In genomic region chr5:124935060-124935459, GRCh38 we compare ENCODE assay signal across 9 cellular contexts.
DNase-seq lines count a peak whose midpoint lies in the region; ATAC-seq, FAIRE-seq and TF ChIP-seq lines count a peak whose summit lies in the region.
"Had no signal": no experiment of that assay in that cellular context is flagged by ENCODE, and none has a peak within 500 bp of the region (broad histone marks: within the 10 kb centered on the region; RNA-seq: fewer than 3 reads in every experiment).

No MANE protein-coding gene starts in this region.

- H3K4me1 ChIP-seq in H1 (replicated peaks in 1 of 4; ENCODE audit: control insufficient read depth in 3 of 4, insufficient read depth in 4 of 4, low read length in 3 of 4), result peaks cover 0 to 6% (median 0%) of the 10 kb centered on the region in 4 experiments; a peak in 1 of 7 replicates
- peaks cover 14% of the 10 kb centered on the region for H3K4me1 ChIP-seq in body of pancreas
- peaks cover 0 to 9% (median 0%) of the 10 kb centered on the region in 9 donors for H3K4me1 ChIP-seq in heart right ventricle

- H3K4ac ChIP-seq in H1 (replicated peaks; ENCODE audit: insufficient read length, low read depth, low read length), result no peak overlapping the region

- POLR2A ChIA-PET in H1 (lab: Charles Lee; ENCODE audit: partially characterized antibody), result no interaction called here

- H2BK20ac ChIP-seq in H1 (ENCODE audit: low read length), result no peak overlapping the region; the same call in 1 of the 2 replicates

- no peak overlapping the region for H4K5ac ChIP-seq in H1 (ENCODE audit: insufficient read length, low read depth, low read length)

- H4K20me1 ChIP-seq in H1 (replicated peaks in 1 of 2; ENCODE audit: control insufficient read depth in 1 of 2, insufficient read depth in 2 of 2, low read length in 2 of 2), result no peaks in the 10 kb centered on the region

- intact Hi-C loops in body of pancreas (cut with DNase I), result no loop called here
- intact Hi-C loops in heart right ventricle (cut with DNase I), result loop anchor here in 2 of 10 donors (1.0 to 10.0 kb wide), 2 partner anchors 20 to 110 kb away; no protein-coding TSS in a partner anchor

- no peak overlapping the region for H2AFZ ChIP-seq in H1 (ENCODE audit: low read length)

- H2BK5ac ChIP-seq in H1 (ENCODE audit: low read depth, low read length), result no peak overlapping the region; the same call in 1 of the 2 replicates

- no peak overlapping the region for H2BK120ac ChIP-seq in H1 (replicated peaks; ENCODE audit: low read depth, low read length)

- WGBS in H1 (ENCODE audit: extremely low coverage in 1 of 2, insufficient coverage in 1 of 2, insufficient read length in 1 of 2, insufficient replicate concordance in 2 of 2, low coverage in 1 of 2, low lambda C conversion rate in 2 of 2, missing lambda C conversion rate in 1 of 2), 2 experiments, result 77% methylated on average over 4 of the region's 4 CpGs; no CpG with 5 or more reads in 1 of the 2 experiments
- WGBS in body of pancreas, 2 donors, result 85 to 87% methylated on average over 4 of the region's 4 CpGs
- WGBS in heart right ventricle, 2 donors, result 89 to 97% methylated on average over 4 of the region's 4 CpGs

- H3K27ac ChIP-seq in H1 (ENCODE audit: low read depth, low read length) (no peak overlapping the region), body of pancreas (no peak overlapping the region), caudate nucleus (ENCODE audit: low read depth, low read length) (no peak overlapping the region), heart right ventricle (no peak overlapping the region)

- H3K9me3 ChIP-seq in H1 (ENCODE audit: insufficient read depth in 2 of 2, low read depth in 1 of 2, low read length in 1 of 2) (no peaks in the 10 kb centered on the region), body of pancreas (no peaks in the 10 kb centered on the region), heart right ventricle (peaks cover 0 to 4% (median 0%) of the 10 kb centered on the region in 11 donors)

- no peak for FAIRE-seq in H1 (lab: Jason Lieb, UNC)
- FAIRE-seq: G401.6 had no signal

- H3K23me2 ChIP-seq in H1 (ENCODE audit: low read depth, low read length), result no peaks in the 10 kb centered on the region

- no peak overlapping the region for H3K4me3 ChIP-seq in H1 (ENCODE audit: extremely low read depth in 1 of 4, insufficient read depth in 2 of 4, low read depth in 3 of 4, low read length in 4 of 4)
- H3K4me3 ChIP-seq in body of pancreas, result no peak overlapping the region
- no peak overlapping the region for H3K4me3 ChIP-seq in heart right ventricle

- no peak overlapping the region for H2AK5ac ChIP-seq in H1 (ENCODE audit: low read depth, low read length)

- no peak overlapping the region for H3K14ac ChIP-seq in H1 (ENCODE audit: insufficient read length)

- H3K9ac ChIP-seq in H1 (replicated peaks in 1 of 4; ENCODE audit: extremely low read depth in 1 of 4, low read depth in 3 of 4, low read length in 3 of 4), result no peak overlapping the region

- TF ChIP-seq CTCF in H1 (IDR thresholded peaks at IDR 0.05; ENCODE audit: control extremely low read depth in 1 of 3, insufficient read depth in 1 of 3, low read depth in 1 of 3, low read length in 3 of 3), result no peak
- no peak for TF ChIP-seq CTCF in body of pancreas (IDR thresholded peaks at IDR 0.05)
- TF ChIP-seq CTCF in heart right ventricle (IDR thresholded peaks at IDR 0.05), result no peak

- H3K36me3 ChIP-seq in H1 (ENCODE audit: control insufficient read depth in 2 of 4, insufficient read depth in 4 of 4, low read length in 3 of 4) (no peaks in the 10 kb centered on the region; a peak in 1 of 8 replicates), body of pancreas (replicated peaks in 1 of 2; ENCODE audit: insufficient read depth in 1 of 2, low read depth in 2 of 2) (no peaks in the 10 kb centered on the region), heart right ventricle (no peaks in the 10 kb centered on the region)

- TF ChIP-seq POLR2A in H1 (IDR thresholded peaks at IDR 0.05; ENCODE audit: control extremely low read depth in 1 of 2, low read depth in 2 of 2, low read length in 2 of 2), result no peak
- no peak for TF ChIP-seq POLR2A in body of pancreas (IDR thresholded peaks at IDR 0.05)

- DNase-seq in H1 (ENCODE audit: low read depth in 1 of 2, low spot score in 2 of 2) (no peak), NCI-H226 (no peak), body of pancreas (no peak), caudate nucleus (lab: John Stamatoyannopoulos, UW) (no peak), heart right ventricle (no peak)

- H4K8ac ChIP-seq in H1 (ENCODE audit: extremely low read depth, insufficient read depth, low read length), result no peak overlapping the region

- TF ChIP-seq EP300 in H1 (IDR thresholded peaks at IDR 0.05; ENCODE audit: borderline replicate concordance in 1 of 2, low read depth in 2 of 2, low read length in 2 of 2), result no peak

- no peak overlapping the region for H2BK15ac ChIP-seq in H1 (ENCODE audit: low read length)

- no peak overlapping the region for H3K23ac ChIP-seq in H1 (ENCODE audit: insufficient read length)

- no peaks in the 10 kb centered on the region for H3K79me1 ChIP-seq in H1 (ENCODE audit: low read depth, low read length)

- ATAC-seq in GM18517 (IDR thresholded peaks at IDR 0.05; ENCODE audit: unreplicated experiment) (peak; percentile 78), GM21619 (IDR thresholded peaks at IDR 0.05; ENCODE audit: unreplicated experiment) (peak; percentile 63), HG03460 (IDR thresholded peaks at IDR 0.05; ENCODE audit: unreplicated experiment) (peak; percentile 76), body of pancreas (no peak), heart right ventricle (no peak)

- peak overlapping the region; percentile 2 for H4K91ac ChIP-seq in H1 (replicated peaks; ENCODE audit: insufficient read length, low read length)

- H3K79me2 ChIP-seq in H1 (ENCODE audit: control insufficient read depth in 1 of 2, insufficient read depth in 2 of 2, low read length in 2 of 2), result no peaks in the 10 kb centered on the region

- H3K4me2 ChIP-seq in H1 (ENCODE audit: insufficient read depth in 1 of 2, low read depth in 2 of 2, low read length in 2 of 2), result no peak overlapping the region

- CTCF ChIA-PET in H1 (lab: Charles Lee; ENCODE audit: partially characterized antibody), result no interaction called here

- H2BK12ac ChIP-seq in H1 (ENCODE audit: low read depth, low read length), result peak overlapping the region; percentile 96

- H3K18ac ChIP-seq in H1 (ENCODE audit: extremely low read depth, low read length), result peak overlapping the region; percentile 44; the same call in 1 of the 2 replicates

- no peak for TF ChIP-seq RAD21 in H1 (IDR thresholded peaks at IDR 0.05 in 1 of 2, conservative IDR thresholded peaks at IDR 0.05 in 1 of 2; ENCODE audit: low read depth in 2 of 2, low read length in 2 of 2)

- H3K56ac ChIP-seq in H1 (replicated peaks; ENCODE audit: insufficient read length, low read depth, low read length), result no peak overlapping the region

- H3K27me3 ChIP-seq in H1 (replicated peaks in 1 of 4; ENCODE audit: control insufficient read depth in 3 of 4, extremely low read depth in 1 of 4, insufficient read depth in 3 of 4, low read length in 3 of 4) (no peaks in the 10 kb centered on the region), body of pancreas (no peaks in the 10 kb centered on the region), heart right ventricle (no peaks in the 10 kb centered on the region)

TF ChIP-seq in H1, 55 proteins besides CTCF, POLR2A, EP300 and RAD21:
- no peak for TF ChIP-seq SIN3A (conservative IDR thresholded peaks at IDR 0.05 in 1 of 2, IDR thresholded peaks at IDR 0.05 in 1 of 2; ENCODE audit: low read depth in 1 of 2, low read length in 2 of 2)
- no peak for TF ChIP-seq MAX (IDR thresholded peaks at IDR 0.05)
- no peak for TF ChIP-seq SUZ12 (IDR thresholded peaks at IDR 0.05; ENCODE audit: low read length)
- no peak for TF ChIP-seq KDM1A (IDR thresholded peaks at IDR 0.05; ENCODE audit: borderline replicate concordance, low read length)
- TF ChIP-seq RNF2 (IDR thresholded peaks at IDR 0.05; ENCODE audit: borderline replicate concordance, low read depth, low read length, missing control alignments, poor library complexity, severe bottlenecking), result no peak
- no peak for TF ChIP-seq YY1 (IDR thresholded peaks at IDR 0.05; ENCODE audit: low read depth, low read length)
- TF ChIP-seq SRF (IDR thresholded peaks at IDR 0.05; ENCODE audit: low read depth, low read length), result no peak
- TF ChIP-seq SP2 (IDR thresholded peaks at IDR 0.05; ENCODE audit: low read length), result no peak
- no peak for TF ChIP-seq BACH1 (IDR thresholded peaks at IDR 0.05; ENCODE audit: low read length)
TF ChIP-seq in H1: peak in this region for 0.

Comparison
In these comparisons a context has a peak if more than half of its experiments do, and no peak if none do; other contexts are left out.
1. ATAC-seq: peak in GM18517 (single experiment), GM21619 (single experiment) and HG03460 (single experiment); none in body of pancreas (single experiment) and heart right ventricle (0 of 8).